ENCODE assay signal across 9 cellular contexts in genomic region chr20:34891166-34892062, GRCh38. TPM values are rescaled to one million over a fixed set of nuclear protein-coding genes. Genes with fewer than 3 reads are reported as not detected.
DNase-seq lines count a peak whose midpoint lies in the region; ATAC-seq lines count a peak whose summit lies in the region.
"Had no signal": no experiment of that assay in that cellular context is flagged by ENCODE, and none has a peak within 500 bp of the region (broad histone marks: within the 10 kb centered on the region; RNA-seq: fewer than 3 reads in every experiment).

No MANE protein-coding gene starts in this region.

- H3K4me1 Mint-ChIP-seq in naive thymus-derived CD8-positive, alpha-beta T cell = peaks cover 10 to 24% (median 23%) of the 10 kb centered on the region in 4 donors

- H3K27ac Mint-ChIP-seq in activated naive CD4-positive, alpha-beta T cell treated with anti-CD3 and anti-CD28 coated beads, Interleukin-2, amount 50 U/mL, for 72 hours = peak overlapping the region; percentile 81 to 82
- peak overlapping the region in 7 of 10 donors; percentile 1 to 88 (median 36) for H3K27ac Mint-ChIP-seq in naive thymus-derived CD8-positive, alpha-beta T cell

- POLR2A ChIA-PET in naive thymus-derived CD8-positive, alpha-beta T cell (lab: Charles Lee) = no interaction called here

- H3K9me3 Mint-ChIP-seq in activated naive CD4-positive, alpha-beta T cell treated with anti-CD3 and anti-CD28 coated beads, Interleukin-2, amount 50 U/mL, for 72 hours = peaks cover 0 to 9% of the 10 kb centered on the region in 2 donors
- H3K9me3 Mint-ChIP-seq in naive thymus-derived CD8-positive, alpha-beta T cell = no peaks in the 10 kb centered on the region

- no peaks in the 10 kb centered on the region for H3K27me3 Mint-ChIP-seq in naive thymus-derived CD8-positive, alpha-beta T cell

- peaks cover 0 to 23% of the 10 kb centered on the region in 2 donors for H3K36me3 Mint-ChIP-seq in activated naive CD4-positive, alpha-beta T cell treated with anti-CD3 and anti-CD28 coated beads, Interleukin-2, amount 50 U/mL, for 72 hours
- peaks cover 0 to 8% (median 0%) of the 10 kb centered on the region in 3 donors for H3K36me3 Mint-ChIP-seq in naive thymus-derived CD8-positive, alpha-beta T cell

- no peak overlapping the region for H3K4me3 Mint-ChIP-seq in naive thymus-derived CD8-positive, alpha-beta T cell

- ATAC-seq in activated naive CD4-positive, alpha-beta T cell treated with anti-CD3 and anti-CD28 coated beads, Interleukin-2, amount 50 U/mL, for 72 hours = peak; percentile 96
- ATAC-seq in naive thymus-derived CD8-positive, alpha-beta T cell = peak; percentile 63 to 87
- ATAC-seq in GM18907 (IDR thresholded peaks at IDR 0.05; ENCODE audit: unreplicated experiment) = no peak
- no peak for ATAC-seq in GM18909 (IDR thresholded peaks at IDR 0.05; ENCODE audit: poor library complexity, unreplicated experiment)

- DNase-seq in EL (peak; percentile 76), MV-4-11 (lab: John Stamatoyannopoulos, UW) (peak; percentile 88), NCI-H1092 (lab: John Stamatoyannopoulos, UW) (no peak), GM19240 (ENCODE audit: insufficient read length, low spot score) (no peak)
- no peak for DNase-seq in activated naive CD4-positive, alpha-beta T cell treated with anti-CD3 and anti-CD28 coated beads, Interleukin-2, amount 50 U/mL, for 72 hours (ENCODE audit: low spot score in 2 of 2)
- peak in 2 of 10 donors; percentile 15 to 23 for DNase-seq in naive thymus-derived CD8-positive, alpha-beta T cell
- DNase-seq: left cardiac atrium had no signal

RNA-seq across cellular contexts. Expression of gene ACSS2, which starts 15.0 kb away (rescaled TPM):
- 10 to 100 TPM; 36.0 to 71.7 TPM for total RNA-seq in activated naive CD4-positive, alpha-beta T cell treated with anti-CD3 and anti-CD28 coated beads, Interleukin-2, amount 50 U/mL, for 72 hours
- total RNA-seq in naive thymus-derived CD8-positive, alpha-beta T cell = 10 to 100 TPM; 27.2 to 27.9 TPM
- polyA plus RNA-seq in naive thymus-derived CD8-positive, alpha-beta T cell = 10 to 100 TPM in 2 of 3 donors, 1 to 10 TPM in 1; 9.1 to 10.9 (median 10.4) TPM

RNA-seq across cellular contexts. Expression of gene GGT7, which starts 18.8 kb away (rescaled TPM):
- 10 to 100 TPM; 15.8 to 22.4 TPM for total RNA-seq in activated naive CD4-positive, alpha-beta T cell treated with anti-CD3 and anti-CD28 coated beads, Interleukin-2, amount 50 U/mL, for 72 hours
- 10 to 100 TPM; 42.1 to 43.3 TPM for total RNA-seq in naive thymus-derived CD8-positive, alpha-beta T cell
- polyA plus RNA-seq in naive thymus-derived CD8-positive, alpha-beta T cell = 1 to 10 TPM; 3.9 to 9.4 (median 8.0) TPM

Comparison
In these comparisons a context has a peak if more than half of its experiments do, and no peak if none do; other contexts are left out.
1. DNase-seq: peak in EL (single experiment) and MV-4-11 (single experiment); none in activated naive CD4-positive, alpha-beta T cell treated with anti-CD3 and anti-CD28 coated beads, Interleukin-2, amount 50 U/mL, for 72 hours (0 of 2), NCI-H1092 (single experiment) and GM19240 (single experiment).
2. ATAC-seq: peak in activated naive CD4-positive, alpha-beta T cell treated with anti-CD3 and anti-CD28 coated beads, Interleukin-2, amount 50 U/mL, for 72 hours (2 of 2) and naive thymus-derived CD8-positive, alpha-beta T cell (2 of 2); none in GM18907 (single experiment) and GM18909 (single experiment).